In the genomic region with DNA sequence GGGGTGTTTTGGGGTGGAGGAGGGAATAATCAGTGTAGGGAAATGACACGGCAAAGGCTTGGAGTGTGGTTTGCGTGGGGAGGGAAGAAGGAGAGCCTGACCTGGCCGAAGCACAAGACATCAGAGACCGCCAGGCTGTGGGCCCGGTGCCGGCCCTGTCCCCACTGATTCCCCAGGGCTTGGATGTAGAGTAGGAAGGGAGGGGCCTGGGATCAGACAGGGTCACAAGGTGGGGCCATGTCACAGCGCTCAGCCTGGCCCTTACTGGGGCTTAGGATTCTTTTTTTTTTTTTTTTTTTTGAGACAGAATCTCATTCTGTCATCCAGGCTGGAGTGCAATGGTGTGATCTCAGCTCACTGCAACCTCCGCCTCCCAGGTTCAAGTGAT, we compare ENCODE assay signal across 1 cellular context.
TF ChIP-seq lines count a peak whose summit lies in the region.

No MANE protein-coding gene starts in this region.

TF ChIP-seq in GM12878, 131 proteins besides CTCF, POLR2A, EP300 and RAD21:
- no peak for TF ChIP-seq EGR1 (IDR thresholded peaks at IDR 0.05; ENCODE audit: borderline replicate concordance in 1 of 2, low read depth in 2 of 2, low read length in 2 of 2)
